Comparison of ENCODE assay signal across 1 cellular context in genomic region chr1:179877586-179878265, GRCh38.
TF ChIP-seq lines count a peak whose summit lies in the region.

Gene TOR1AIP2, minus strand, starts transcription at chr1:179877803. Its CDS starts 25,138 bp downstream, at chr1:179852665.

TF ChIP-seq in HEK293, 187 proteins besides CTCF, POLR2A, EP300 and RAD21 (continued from another document):
- TF ChIP-seq GLIS2 (tag by site-specific recombination; IDR thresholded peaks at IDR 0.05) (no peak), INSM2 (tag by site-specific recombination; IDR thresholded peaks at IDR 0.05) (no peak; the same call in 1 of the 2 replicates), ZSCAN18 (tag by site-specific recombination; IDR thresholded peaks at IDR 0.05) (no peak), ZNF510 (tag by site-specific recombination; IDR thresholded peaks at IDR 0.05; ENCODE audit: insufficient replicate concordance) (no peak), ZNF621 (tag by site-specific recombination; IDR thresholded peaks at IDR 0.05) (no peak), OSR2 (tag by site-specific recombination; IDR thresholded peaks at IDR 0.05) (no peak), ZNF654 (tag by site-specific recombination; IDR thresholded peaks at IDR 0.05; ENCODE audit: low read depth) (no peak), ZNF266 (tag by site-specific recombination; IDR thresholded peaks at IDR 0.05; ENCODE audit: low read depth) (no peak), ZNF560 (tag by site-specific recombination; IDR thresholded peaks at IDR 0.05; ENCODE audit: borderline replicate concordance) (no peak), ZEB2 (tag by site-specific recombination; IDR thresholded peaks at IDR 0.05) (no peak; the same call in 1 of the 2 replicates), HOXD13 (CRISPR knock-in tag; IDR thresholded peaks at IDR 0.05; ENCODE audit: borderline replicate concordance) (no peak), ZNF302 (tag by site-specific recombination; IDR thresholded peaks at IDR 0.05; ENCODE audit: low read depth) (no peak), MEIS1 (CRISPR knock-in tag; IDR thresholded peaks at IDR 0.05; ENCODE audit: borderline replicate concordance) (no peak), ZNF423 (tag by site-specific recombination; IDR thresholded peaks at IDR 0.05) (no peak), ZNF398 (tag by site-specific recombination; IDR thresholded peaks at IDR 0.05) (no peak), ZNF544 (tag by site-specific recombination; IDR thresholded peaks at IDR 0.05) (no peak), ZNF26 (tag by site-specific recombination; IDR thresholded peaks at IDR 0.05) (no peak), ZSCAN5A (tag by site-specific recombination; IDR thresholded peaks at IDR 0.05) (no peak), ZNF239 (tag by site-specific recombination; IDR thresholded peaks at IDR 0.05) (no peak), KLF1 (tag by site-specific recombination; IDR thresholded peaks at IDR 0.05) (peak; percentile 53), TRIM28 (IDR thresholded peaks at IDR 0.05; ENCODE audit: borderline replicate concordance, low read length) (no peak), KLF9 (tag by site-specific recombination; IDR thresholded peaks at IDR 0.05; ENCODE audit: low read depth) (peak; percentile 73; the same call in 1 of the 2 replicates), SP3 (tag by site-specific recombination; IDR thresholded peaks at IDR 0.05) (peak; percentile 80), BCL6B (tag by site-specific recombination; IDR thresholded peaks at IDR 0.05) (no peak), SETDB1 (IDR thresholded peaks at IDR 0.05; ENCODE audit: insufficient read length, low read length) (no peak), MZF1 (tag by site-specific recombination; IDR thresholded peaks at IDR 0.05; ENCODE audit: borderline replicate concordance) (no peak), ZNF626 (tag by site-specific recombination; IDR thresholded peaks at IDR 0.05) (no peak), ZNF837 (tag by site-specific recombination; IDR thresholded peaks at IDR 0.05) (no peak), KLF16 (tag by site-specific recombination; IDR thresholded peaks at IDR 0.05) (no peak)
TF ChIP-seq in HEK293: peak in this region for 37.
